ENCODE assay signal across 1 cellular context in the genomic region with DNA sequence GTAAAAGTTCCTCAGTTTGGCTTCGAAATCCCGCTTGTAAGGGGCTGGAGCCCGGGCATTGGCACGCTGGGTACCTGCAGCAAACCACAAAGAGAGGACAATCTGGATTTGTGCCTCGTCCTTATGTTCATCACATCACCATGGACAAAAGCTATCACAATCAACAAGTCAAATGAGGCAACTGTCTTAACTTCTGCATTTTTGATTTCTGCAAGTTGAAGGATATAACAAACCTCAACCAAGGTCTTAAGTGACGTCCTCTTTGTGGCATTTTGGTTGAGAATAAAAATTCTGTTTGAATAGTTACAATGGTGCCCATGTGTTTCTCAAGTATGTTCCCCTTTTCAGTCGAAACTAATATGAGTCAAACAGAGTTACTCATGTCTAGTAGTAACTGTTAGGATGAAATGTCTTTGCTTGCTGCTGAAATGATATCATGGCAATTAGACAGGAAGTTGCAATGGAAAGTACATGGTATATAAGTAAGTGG.
TF ChIP-seq lines count a peak whose summit lies in the region.

No MANE protein-coding gene starts in this region.

TF ChIP-seq in HepG2, 621 proteins besides CTCF, POLR2A, EP300 and RAD21 (continued from another document):
- no peak for TF ChIP-seq MTA1 (CRISPR knock-in tag; IDR thresholded peaks at IDR 0.05; ENCODE audit: borderline replicate concordance)
- TF ChIP-seq, protein P1, sequence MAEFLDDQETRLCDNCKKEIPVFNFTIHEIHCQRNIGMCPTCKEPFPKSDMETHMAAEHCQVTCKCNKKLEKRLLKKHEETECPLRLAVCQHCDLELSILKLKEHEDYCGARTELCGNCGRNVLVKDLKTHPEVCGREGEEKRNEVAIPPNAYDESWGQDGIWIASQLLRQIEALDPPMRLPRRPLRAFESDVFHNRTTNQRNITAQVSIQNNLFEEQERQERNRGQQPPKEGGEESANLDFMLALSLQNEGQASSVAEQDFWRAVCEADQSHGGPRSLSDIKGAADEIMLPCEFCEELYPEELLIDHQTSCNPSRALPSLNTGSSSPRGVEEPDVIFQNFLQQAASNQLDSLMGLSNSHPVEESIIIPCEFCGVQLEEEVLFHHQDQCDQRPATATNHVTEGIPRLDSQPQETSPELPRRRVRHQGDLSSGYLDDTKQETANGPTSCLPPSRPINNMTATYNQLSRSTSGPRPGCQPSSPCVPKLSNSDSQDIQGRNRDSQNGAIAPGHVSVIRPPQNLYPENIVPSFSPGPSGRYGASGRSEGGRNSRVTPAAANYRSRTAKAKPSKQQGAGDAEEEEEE (CRISPR knock-in tag; IDR thresholded peaks at IDR 0.05; ENCODE audit: borderline replicate concordance) = no peak
- TF ChIP-seq, protein P2, sequence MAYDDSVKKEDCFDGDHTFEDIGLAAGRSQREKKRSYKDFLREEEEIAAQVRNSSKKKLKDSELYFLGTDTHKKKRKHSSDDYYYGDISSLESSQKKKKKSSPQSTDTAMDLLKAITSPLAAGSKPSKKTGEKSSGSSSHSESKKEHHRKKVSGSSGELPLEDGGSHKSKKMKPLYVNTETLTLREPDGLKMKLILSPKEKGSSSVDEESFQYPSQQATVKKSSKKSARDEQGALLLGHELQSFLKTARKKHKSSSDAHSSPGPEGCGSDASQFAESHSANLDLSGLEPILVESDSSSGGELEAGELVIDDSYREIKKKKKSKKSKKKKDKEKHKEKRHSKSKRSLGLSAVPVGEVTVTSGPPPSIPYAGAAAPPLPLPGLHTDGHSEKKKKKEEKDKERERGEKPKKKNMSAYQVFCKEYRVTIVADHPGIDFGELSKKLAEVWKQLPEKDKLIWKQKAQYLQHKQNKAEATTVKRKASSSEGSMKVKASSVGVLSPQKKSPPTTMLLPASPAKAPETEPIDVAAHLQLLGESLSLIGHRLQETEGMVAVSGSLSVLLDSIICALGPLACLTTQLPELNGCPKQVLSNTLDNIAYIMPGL (CRISPR knock-in tag; IDR thresholded peaks at IDR 0.05; ENCODE audit: borderline replicate concordance in 1 of 2, low read depth in 1 of 2) = no peak
- no peak for TF ChIP-seq FOSL1 (CRISPR knock-in tag; IDR thresholded peaks at IDR 0.05; ENCODE audit: borderline replicate concordance)
- no peak for TF ChIP-seq KDM5B (CRISPR knock-in tag; IDR thresholded peaks at IDR 0.05; ENCODE audit: borderline replicate concordance)
- TF ChIP-seq DR1 (CRISPR knock-in tag; IDR thresholded peaks at IDR 0.05) = no peak
- TF ChIP-seq MXI1 (IDR thresholded peaks at IDR 0.05; ENCODE audit: borderline replicate concordance, low read depth, low read length) = no peak
